In the genomic region with DNA sequence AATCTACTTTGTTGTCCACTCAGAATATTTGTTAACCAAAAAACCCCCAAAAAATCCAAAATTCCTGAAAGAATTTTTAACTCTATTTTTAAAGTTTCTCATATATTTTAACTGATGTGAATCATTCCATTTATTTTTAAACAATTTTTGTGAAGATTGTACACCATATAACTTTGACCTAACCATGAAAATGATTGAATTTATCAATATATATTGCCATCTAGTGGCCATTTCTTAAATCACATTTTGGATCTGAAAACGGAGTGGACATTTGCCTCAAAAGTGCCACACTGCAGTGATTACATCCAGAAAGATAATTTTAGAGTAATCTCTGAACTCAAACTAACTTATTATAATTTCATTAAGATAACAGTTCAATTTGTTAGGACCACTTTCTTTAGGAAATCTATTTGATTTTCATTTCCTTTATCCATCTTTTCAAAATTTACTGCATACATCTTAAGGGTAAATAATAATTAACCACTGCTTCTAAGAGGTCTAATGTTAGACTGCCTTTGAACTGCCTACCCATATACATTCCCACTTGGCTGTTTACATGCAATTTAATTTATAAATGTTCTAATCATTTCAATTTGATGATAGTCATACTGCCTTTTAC, we compare ENCODE assay signal across 8 cellular contexts.
DNase-seq lines count a peak whose midpoint lies in the region; ATAC-seq and TF ChIP-seq lines count a peak whose summit lies in the region.

No MANE protein-coding gene starts in this region.

- DNase-seq in AML-193 (lab: John Stamatoyannopoulos, UW) (peak; percentile 26 to 31), HT1080 (ENCODE audit: low read depth) (peak; percentile 32), RPMI8226 (peak; percentile 56), fibroblast of villous mesenchyme (ENCODE audit: low read depth) (peak; percentile 23), suprapubic skin (ENCODE audit: low spot score in 2 of 2) (no peak), HuH-7 (ENCODE audit: low spot score) (no peak), GOT3 (lab: John Stamatoyannopoulos, UW) (no peak)

- ATAC-seq in GM18873 (IDR thresholded peaks at IDR 0.05; ENCODE audit: low FRiP score, unreplicated experiment): peak; percentile 72

- no peaks in the 10 kb centered on the region for H3K9me3 ChIP-seq in suprapubic skin

- H3K4me1 ChIP-seq in suprapubic skin: peaks cover 4% of the 10 kb centered on the region

- no peak for TF ChIP-seq EP300 in suprapubic skin (IDR thresholded peaks at IDR 0.05)

- no peak for TF ChIP-seq POLR2A in suprapubic skin (IDR thresholded peaks at IDR 0.05)

- no peaks in the 10 kb centered on the region for H3K36me3 ChIP-seq in suprapubic skin

- no peaks in the 10 kb centered on the region for H3K27me3 ChIP-seq in suprapubic skin

- no peak overlapping the region for H3K4me3 ChIP-seq in fibroblast of villous mesenchyme (ENCODE audit: low read depth, low read length)
- no peak overlapping the region for H3K4me3 ChIP-seq in suprapubic skin

- TF ChIP-seq CTCF in fibroblast of villous mesenchyme (IDR thresholded peaks at IDR 0.05; ENCODE audit: insufficient read depth, low read depth, low read length): peak; percentile 49
- peak; percentile 18 to 27 for TF ChIP-seq CTCF in suprapubic skin (IDR thresholded peaks at IDR 0.05)

- H3K27ac ChIP-seq in suprapubic skin: no peak overlapping the region

- WGBS in suprapubic skin: 3% methylated on average over 1 of the region's 1 CpG

Comparison
In these comparisons a context has a peak if more than half of its experiments do, and no peak if none do; other contexts are left out.
1. DNase-seq: peak in AML-193 (2 of 2), HT1080 (single experiment), RPMI8226 (single experiment) and fibroblast of villous mesenchyme (single experiment); none in suprapubic skin (0 of 2), HuH-7 (single experiment) and GOT3 (single experiment).